ENCODE assay signal across 17 cellular contexts in genomic region chr17:41629316-41629715, GRCh38. TPM values are rescaled to one million over a fixed set of nuclear protein-coding genes. Genes with fewer than 3 reads are reported as not detected.
DNase-seq lines count a peak whose midpoint lies in the region; ATAC-seq, FAIRE-seq and TF ChIP-seq lines count a peak whose summit lies in the region.
"Had no signal": no experiment of that assay in that cellular context is flagged by ENCODE, and none has a peak within 500 bp of the region (broad histone marks: within the 10 kb centered on the region; RNA-seq: fewer than 3 reads in every experiment).

No MANE protein-coding gene starts in this region.

- H3K9me3 ChIP-seq in heart right ventricle (no peaks in the 10 kb centered on the region), keratinocyte (ENCODE audit: control insufficient read depth, low read depth, low read length) (no peaks in the 10 kb centered on the region), psoas muscle (no peaks in the 10 kb centered on the region)
- H3K9me3 ChIP-seq: BLaER1 had no signal

- WGBS in heart right ventricle, 2 donors, result 82 to 87% methylated on average over 10 of the region's 10 CpGs
- 81 to 88% (median 84%) methylated on average over 10 of the region's 10 CpGs for WGBS in psoas muscle, 3 donors

- H3K4me1 ChIP-seq in heart right ventricle, result peaks cover 0 to 5% (median 0%) of the 10 kb centered on the region in 9 donors
- H3K4me1 ChIP-seq in keratinocyte (ENCODE audit: control insufficient read depth, extremely low read depth, insufficient read depth, low read length), result peaks cover 48% of the 10 kb centered on the region
- H3K4me1 ChIP-seq in psoas muscle, result no peaks in the 10 kb centered on the region

- no peaks in the 10 kb centered on the region for H3K79me2 ChIP-seq in keratinocyte (ENCODE audit: control insufficient read depth, insufficient read depth, low read length)

- H3K27me3 Mint-ChIP-seq in activated CD4-positive, alpha-beta T cell treated with anti-CD3 and anti-CD28 coated beads, Interleukin-2, amount 10 ng/mL, durations not matched to agents 7 days and 5 days, result no peaks in the 10 kb centered on the region

- no peaks in the 10 kb centered on the region for H3K9me1 ChIP-seq in keratinocyte (ENCODE audit: control insufficient read depth, extremely low read depth, insufficient read depth, low read length)

- TF ChIP-seq CTCF in heart right ventricle (IDR thresholded peaks at IDR 0.05) (no peak), keratinocyte (optimal IDR thresholded peaks at IDR 0.05 in 1 of 3, IDR thresholded peaks at IDR 0.05 in 1 of 3, conservative IDR thresholded peaks at IDR 0.05 in 1 of 3; ENCODE audit: extremely low read depth in 1 of 3, insufficient read depth in 2 of 3, low read length in 3 of 3) (no peak), psoas muscle (IDR thresholded peaks at IDR 0.05) (no peak)

- H3K36me3 ChIP-seq in heart right ventricle (no peaks in the 10 kb centered on the region), keratinocyte (ENCODE audit: control insufficient read depth in 2 of 2, extremely low read depth in 1 of 2, insufficient read depth in 2 of 2, low read length in 2 of 2) (no peaks in the 10 kb centered on the region), psoas muscle (ENCODE audit: insufficient read depth in 1 of 2, low read depth in 1 of 2) (no peaks in the 10 kb centered on the region)
- H3K36me3 ChIP-seq: BLaER1 had no signal

- no peak for FAIRE-seq in keratinocyte (lab: Jason Lieb, UNC)
- FAIRE-seq: GM18507 had no signal

- ATAC-seq in Right ventricle myocardium superior (ENCODE audit: poor library complexity), result no peak
- no peak for ATAC-seq in heart right ventricle
- ATAC-seq in psoas muscle, result no peak
- no peak for ATAC-seq in GM21381 (IDR thresholded peaks at IDR 0.05; ENCODE audit: unreplicated experiment)

- no peak overlapping the region for H3K4me3 Mint-ChIP-seq in activated CD4-positive, alpha-beta T cell treated with anti-CD3 and anti-CD28 coated beads, Interleukin-2, amount 10 ng/mL, durations not matched to agents 7 days and 5 days
- H3K4me3 Mint-ChIP-seq: CD8-positive, alpha-beta memory T cell; H9 had no signal

- H4K20me1 ChIP-seq in keratinocyte (ENCODE audit: control insufficient read depth, extremely low read depth, insufficient read depth, low read length), result no peaks in the 10 kb centered on the region
- H4K20me1 ChIP-seq: BLaER1 had no signal

- H3K4me2 ChIP-seq in keratinocyte (ENCODE audit: control insufficient read depth, extremely low read depth, insufficient read depth, low read depth, low read length), result no peak overlapping the region
- H3K4me2 ChIP-seq: BLaER1 had no signal

- no peak overlapping the region for H3K27ac ChIP-seq in heart right ventricle
- no peak overlapping the region for H3K27ac ChIP-seq in keratinocyte (ENCODE audit: control insufficient read depth, insufficient read depth, low read length)
- no peak overlapping the region for H3K27ac ChIP-seq in psoas muscle
- H3K27ac ChIP-seq: BLaER1 had no signal

- H3K4me1 Mint-ChIP-seq in activated CD4-positive, alpha-beta T cell treated with anti-CD3 and anti-CD28 coated beads, Interleukin-2, amount 10 ng/mL, durations not matched to agents 7 days and 5 days, result no peaks in the 10 kb centered on the region
- H3K4me1 Mint-ChIP-seq: CD8-positive, alpha-beta memory T cell had no signal

- H3K9me3 Mint-ChIP-seq in activated CD4-positive, alpha-beta T cell treated with anti-CD3 and anti-CD28 coated beads, Interleukin-2, amount 10 ng/mL, durations not matched to agents 7 days and 5 days, result no peaks in the 10 kb centered on the region
- H3K9me3 Mint-ChIP-seq: CD8-positive, alpha-beta memory T cell; H9 had no signal

- CTCF ChIA-PET in activated CD4-positive, alpha-beta T cell treated with anti-CD3 and anti-CD28 coated beads, Interleukin-2, amount 10 ng/mL, durations not matched to agents 7 days and 5 days (lab: Charles Lee), result interaction anchor here (0.6 kb wide), 1 partner anchor 893 kb away, joined by 3 read pairs; no protein-coding TSS in a partner anchor

- no peak overlapping the region for H3K4me3 ChIP-seq in heart right ventricle
- H3K4me3 ChIP-seq in keratinocyte (ENCODE audit: control insufficient read depth in 2 of 3, extremely low read depth in 1 of 3, insufficient read depth in 2 of 3, low read depth in 1 of 3, low read length in 3 of 3), result no peak overlapping the region
- no peak overlapping the region for H3K4me3 ChIP-seq in psoas muscle
- H3K4me3 ChIP-seq: BLaER1 had no signal

- intact Hi-C loops in Right ventricle myocardium superior (cut with DNase I) (no loop called here), heart right ventricle (cut with DNase I) (no loop called here), psoas muscle (cut with DNase I) (no loop called here)

- H3K36me3 Mint-ChIP-seq in activated CD4-positive, alpha-beta T cell treated with anti-CD3 and anti-CD28 coated beads, Interleukin-2, amount 10 ng/mL, durations not matched to agents 7 days and 5 days (ENCODE audit: low read depth), result no peaks in the 10 kb centered on the region
- H3K36me3 Mint-ChIP-seq: CD8-positive, alpha-beta memory T cell had no signal

- H3K27ac Mint-ChIP-seq in activated CD4-positive, alpha-beta T cell treated with anti-CD3 and anti-CD28 coated beads, Interleukin-2, amount 10 ng/mL, durations not matched to agents 7 days and 5 days, result no peak overlapping the region

- no peak overlapping the region for H2AFZ ChIP-seq in keratinocyte (ENCODE audit: control insufficient read depth, low read length)

- peak overlapping the region; percentile 24 for H3K9ac ChIP-seq in keratinocyte (ENCODE audit: control insufficient read depth, extremely low read depth, insufficient read depth, low read length)
- H3K9ac ChIP-seq: BLaER1 had no signal

- DNase-seq in Right ventricle myocardium superior (peak; percentile 28), heart right ventricle (no peak), keratinocyte (ENCODE audit: low read depth, low spot score) (no peak), psoas muscle (peak; percentile 1 to 19), COLO829 (ENCODE audit: low spot score) (no peak)
- no peak for DNase-seq in activated CD4-positive, alpha-beta T cell treated with anti-CD3 and anti-CD28 coated beads, Interleukin-2, amount 10 ng/mL, durations not matched to agents 7 days and 5 days
- DNase-seq: 8988T, AML-193, DMS53, GF-D8, GOT3, H9 had no signal

- H3K27me3 ChIP-seq in heart right ventricle (peaks cover 0 to 11% (median 0%) of the 10 kb centered on the region in 7 donors), keratinocyte (ENCODE audit: control insufficient read depth, extremely low read depth, insufficient read depth, low read length) (no peaks in the 10 kb centered on the region), psoas muscle (ENCODE audit: insufficient read depth in 3 of 3, low read length in 2 of 3) (no peaks in the 10 kb centered on the region)
- H3K27me3 ChIP-seq: BLaER1 had no signal

- POLR2A ChIA-PET in activated CD4-positive, alpha-beta T cell treated with anti-CD3 and anti-CD28 coated beads, Interleukin-2, amount 10 ng/mL, durations not matched to agents 7 days and 5 days (lab: Charles Lee), result no interaction called here

- dilution Hi-C loops in keratinocyte (cut with MboI; ENCODE audit: extremely low pct_ligation_motif_present, low sequenced_read_pairs), result no loop called here

RNA-seq across cellular contexts. Expression of gene KRT17, which starts 4.9 kb away (rescaled TPM):
- total RNA-seq in Right ventricle myocardium superior (not detected), heart right ventricle (not detected), psoas muscle (not detected)
- polyA plus RNA-seq in heart right ventricle (under 1 TPM in 1 of 2 donors, not detected in 1; 0.07 TPM), keratinocyte (6,440 to 12,579 TPM (median 8,666 TPM) in 3 replicates), psoas muscle (under 1 TPM; 0.10 to 0.38 (median 0.20) TPM)
- 46,546 TPM for polyA plus RNA-seq in keratinocyte (2011; ENCODE audit: low read depth)
- 6,491 and 12,585 TPM in 2 replicates for polyA plus RNA-seq in keratinocyte (2011; cell fraction: cytosol; rRNA removed)
- polyA plus RNA-seq in keratinocyte (2011; cell fraction: nucleus; rRNA removed), result 12,033 and 13,742 TPM in 2 replicates
- 5,743 and 13,877 TPM in 2 replicates for polyA plus RNA-seq in keratinocyte (2012; ENCODE audit: low replicate concordance)
- polyA minus RNA-seq in keratinocyte, result 5,137 to 9,087 TPM (median 7,073 TPM) in 3 replicates
- polyA minus RNA-seq in keratinocyte (2011; cell fraction: cytosol; rRNA and poly(A)+ RNA removed), result 14,086 TPM
- 4,848 and 5,061 TPM in 2 replicates for polyA minus RNA-seq in keratinocyte (2011; cell fraction: nucleus; rRNA and poly(A)+ RNA removed)
- total RNA-seq in activated CD4-positive, alpha-beta T cell treated with anti-CD3 and anti-CD28 coated beads, Interleukin-2, amount 10 ng/mL, durations not matched to agents 7 days and 5 days, result under 1 TPM in 1 of 2 experiments, not detected in 1; 0.25 TPM
- polyA plus RNA-seq: CD8-positive, alpha-beta memory T cell had no signal

RNA-seq across cellular contexts. Expression of gene KRT16, which starts 16.7 kb away (rescaled TPM):
- not detected for total RNA-seq in Right ventricle myocardium superior
- total RNA-seq in heart right ventricle, result under 1 TPM in 1 of 10 donors, not detected in 9; 0.15 TPM
- polyA plus RNA-seq in heart right ventricle, result under 1 TPM; 0.12 to 0.44 TPM
- polyA plus RNA-seq in keratinocyte, result 1,163 to 4,746 TPM (median 1,851 TPM) in 3 replicates
- 20,474 TPM for polyA plus RNA-seq in keratinocyte (2011; ENCODE audit: low read depth)
- 1,428 and 3,010 TPM in 2 replicates for polyA plus RNA-seq in keratinocyte (2011; cell fraction: cytosol; rRNA removed)
- 2,522 and 2,889 TPM in 2 replicates for polyA plus RNA-seq in keratinocyte (2011; cell fraction: nucleus; rRNA removed)
- polyA plus RNA-seq in keratinocyte (2012; ENCODE audit: low replicate concordance), result 1,329 and 6,837 TPM in 2 replicates
- 1,159 to 3,059 TPM (median 1,751 TPM) in 3 replicates for polyA minus RNA-seq in keratinocyte
- polyA minus RNA-seq in keratinocyte (2011; cell fraction: cytosol; rRNA and poly(A)+ RNA removed), result 3,006 TPM
- 1,076 and 1,184 TPM in 2 replicates for polyA minus RNA-seq in keratinocyte (2011; cell fraction: nucleus; rRNA and poly(A)+ RNA removed)
- total RNA-seq in psoas muscle, result under 1 TPM in 2 of 4 donors, not detected in 2; 0.21 to 0.26 TPM
- under 1 TPM in 2 of 3 donors, not detected in 1; 0.07 to 0.09 TPM for polyA plus RNA-seq in psoas muscle
- total RNA-seq in activated CD4-positive, alpha-beta T cell treated with anti-CD3 and anti-CD28 coated beads, Interleukin-2, amount 10 ng/mL, durations not matched to agents 7 days and 5 days, result not detected
- total RNA-seq: CD8-positive, alpha-beta memory T cell; H9; HT1080 had no signal
- polyA plus RNA-seq: CD8-positive, alpha-beta memory T cell had no signal

RNA-seq across cellular contexts. Expression of gene KRT14, which starts 42.6 kb away (rescaled TPM):
- total RNA-seq in Right ventricle myocardium superior, result not detected
- not detected for total RNA-seq in heart right ventricle
- polyA plus RNA-seq in heart right ventricle, result under 1 TPM in 1 of 2 donors, not detected in 1; 0.30 TPM
- 26,041 to 32,523 TPM (median 29,603 TPM) in 3 replicates for polyA plus RNA-seq in keratinocyte
- polyA plus RNA-seq in keratinocyte (2011; ENCODE audit: low read depth), result 31,901 TPM
- 21,475 and 38,030 TPM in 2 replicates for polyA plus RNA-seq in keratinocyte (2011; cell fraction: cytosol; rRNA removed)
- polyA plus RNA-seq in keratinocyte (2011; cell fraction: nucleus; rRNA removed), result 27,919 and 28,945 TPM in 2 replicates
- polyA plus RNA-seq in keratinocyte (2012; ENCODE audit: low replicate concordance), result 14,568 and 23,086 TPM in 2 replicates
- 19,979 to 26,270 TPM (median 20,630 TPM) in 3 replicates for polyA minus RNA-seq in keratinocyte
- polyA minus RNA-seq in keratinocyte (2011; cell fraction: cytosol; rRNA and poly(A)+ RNA removed), result 27,275 TPM
- polyA minus RNA-seq in keratinocyte (2011; cell fraction: nucleus; rRNA and poly(A)+ RNA removed), result 10,810 and 12,637 TPM in 2 replicates
- under 1 TPM in 2 of 4 donors, not detected in 2; 0.32 to 0.54 TPM for total RNA-seq in psoas muscle
- polyA plus RNA-seq in psoas muscle, result under 1 TPM; 0.03 to 0.17 (median 0.10) TPM
- not detected for total RNA-seq in activated CD4-positive, alpha-beta T cell treated with anti-CD3 and anti-CD28 coated beads, Interleukin-2, amount 10 ng/mL, durations not matched to agents 7 days and 5 days
- total RNA-seq: CD8-positive, alpha-beta memory T cell; H9 had no signal
- polyA plus RNA-seq: CD8-positive, alpha-beta memory T cell had no signal

RNA-seq across cellular contexts. Expression of gene KRT9, which starts 57.5 kb away (rescaled TPM):
- total RNA-seq in Right ventricle myocardium superior, result not detected
- total RNA-seq in heart right ventricle, result not detected
- not detected for polyA plus RNA-seq in heart right ventricle
- 0.85 to 1.6 TPM (median 1.5 TPM) in 3 replicates for polyA plus RNA-seq in keratinocyte
- polyA plus RNA-seq in keratinocyte (2011; ENCODE audit: low read depth), result 1.0 TPM
- polyA plus RNA-seq in keratinocyte (2011; cell fraction: cytosol; rRNA removed), result 1.4 and 1.7 TPM in 2 replicates
- polyA plus RNA-seq in keratinocyte (2011; cell fraction: nucleus; rRNA removed), result 1.5 and 2.1 TPM in 2 replicates
- polyA plus RNA-seq in keratinocyte (2012; ENCODE audit: low replicate concordance), result 1.6 TPM in 2 replicates
- polyA minus RNA-seq in keratinocyte, result 0.10 to 0.74 TPM (median 0.43 TPM) in 3 replicates
- not detected for polyA minus RNA-seq in keratinocyte (2011; cell fraction: cytosol; rRNA and poly(A)+ RNA removed)
- polyA minus RNA-seq in keratinocyte (2011; cell fraction: nucleus; rRNA and poly(A)+ RNA removed), result 0.32 and 0.93 TPM in 2 replicates
- total RNA-seq in psoas muscle, result not detected
- under 1 TPM in 1 of 3 donors, not detected in 2; 0.01 TPM for polyA plus RNA-seq in psoas muscle
- total RNA-seq in activated CD4-positive, alpha-beta T cell treated with anti-CD3 and anti-CD28 coated beads, Interleukin-2, amount 10 ng/mL, durations not matched to agents 7 days and 5 days, result not detected
- total RNA-seq: CD8-positive, alpha-beta memory T cell; H9; HT1080 had no signal
- polyA plus RNA-seq: CD8-positive, alpha-beta memory T cell had no signal

RNA-seq across cellular contexts. Expression of gene EIF1, which starts 59.4 kb away (rescaled TPM):
- total RNA-seq in Right ventricle myocardium superior, result 1,143 TPM
- 1,000 to 10,000 TPM; 1,115 to 1,330 (median 1,284) TPM for total RNA-seq in heart right ventricle
- polyA plus RNA-seq in heart right ventricle, result 1,000 to 10,000 TPM in 1 of 2 donors, 100 to 1,000 TPM in 1; 551 to 1,123 TPM
- polyA plus RNA-seq in keratinocyte, result 236 to 308 TPM (median 272 TPM) in 3 replicates
- 1,255 TPM for polyA plus RNA-seq in keratinocyte (2011; ENCODE audit: low read depth)
- polyA plus RNA-seq in keratinocyte (2011; cell fraction: cytosol; rRNA removed), result 367 and 580 TPM in 2 replicates
- 378 and 447 TPM in 2 replicates for polyA plus RNA-seq in keratinocyte (2011; cell fraction: nucleus; rRNA removed)
- polyA plus RNA-seq in keratinocyte (2012; ENCODE audit: low replicate concordance), result 695 and 2,008 TPM in 2 replicates
- 71.7 to 141 TPM (median 108 TPM) in 3 replicates for polyA minus RNA-seq in keratinocyte
- polyA minus RNA-seq in keratinocyte (2011; cell fraction: cytosol; rRNA and poly(A)+ RNA removed), result 100 TPM
- 71.1 and 103 TPM in 2 replicates for polyA minus RNA-seq in keratinocyte (2011; cell fraction: nucleus; rRNA and poly(A)+ RNA removed)
- total RNA-seq in psoas muscle, result 1,000 to 10,000 TPM; 1,399 to 2,094 (median 1,752) TPM
- polyA plus RNA-seq in psoas muscle, result 1,000 to 10,000 TPM; 1,437 to 2,724 (median 2,114) TPM
- total RNA-seq in activated CD4-positive, alpha-beta T cell treated with anti-CD3 and anti-CD28 coated beads, Interleukin-2, amount 10 ng/mL, durations not matched to agents 7 days and 5 days, result 100 to 1,000 TPM; 605 to 645 TPM

Comparison
In these comparisons a context has a peak if more than half of its experiments do, and no peak if none do; other contexts are left out.
1. DNase-seq: peak in Right ventricle myocardium superior (single experiment) and psoas muscle (2 of 2); none in heart right ventricle (0 of 2), keratinocyte (single experiment), activated CD4-positive, alpha-beta T cell treated with anti-CD3 and anti-CD28 coated beads, Interleukin-2, amount 10 ng/mL, durations not matched to agents 7 days and 5 days (single experiment) and COLO829 (single experiment).